In genomic region chr1:15674760-15675159, GRCh38 we compare ENCODE assay signal across 15 cellular contexts.
"Had no signal": no experiment of that assay in that cellular context is flagged by ENCODE, and none has a peak within 500 bp of the region (broad histone marks: within the 10 kb centered on the region; RNA-seq: fewer than 3 reads in every experiment).

No MANE protein-coding gene starts in this region.

- H3K27ac Mint-ChIP-seq: activated B cell treated with CpG ODN at 0.5 μM for 24 hours; activated CD4-positive, alpha-beta T cell treated with anti-CD3 and anti-CD28 coated beads, Interleukin-2, amount 10 ng/mL, durations not matched to agents 24 days and 14 days; activated naive CD8-positive, alpha-beta T cell; brain; naive thymus-derived CD8-positive, alpha-beta T cell; stimulated activated naive B cell treated with anti-CD40 and anti-IgM and Interleukin-4, amounts not matched to agents 10 μg/mL and 1 μg/mL and 100 μg/mL, for 72 hours had no signal

- H3K36me3 ChIP-seq: neutrophil, tibial nerve had no signal

- H3K27ac ChIP-seq: neutrophil, tibial nerve had no signal

- DNase-seq: activated B cell treated with CpG ODN at 0.5 μM for 24 hours; activated CD4-positive, alpha-beta T cell treated with anti-CD3 and anti-CD28 coated beads, Interleukin-2, amount 10 ng/mL, durations not matched to agents 24 days and 14 days; amygdala; dermis blood vessel endothelial cell; naive thymus-derived CD8-positive, alpha-beta T cell; posterior cingulate gyrus; stimulated activated CD4-positive, alpha-beta T cell treated with anti-CD3 and anti-CD28 coated beads, Interleukin-2, amount 100 ng/mL, for 24 hours; stimulated activated naive B cell treated with anti-CD40 and anti-IgM and Interleukin-4, amounts not matched to agents 10 μg/mL and 1 μg/mL and 100 μg/mL, for 72 hours; T1000 had no signal

- H3K27me3 ChIP-seq: neutrophil, tibial nerve had no signal

- H3K27me3 Mint-ChIP-seq: activated B cell treated with CpG ODN at 0.5 μM for 24 hours; activated CD4-positive, alpha-beta T cell treated with anti-CD3 and anti-CD28 coated beads, Interleukin-2, amount 10 ng/mL, durations not matched to agents 24 days and 14 days; activated naive CD8-positive, alpha-beta T cell; naive thymus-derived CD8-positive, alpha-beta T cell; stimulated activated naive B cell treated with anti-CD40 and anti-IgM and Interleukin-4, amounts not matched to agents 10 μg/mL and 1 μg/mL and 100 μg/mL, for 72 hours had no signal

- H3K4me3 ChIP-seq: lung, tibial nerve had no signal

- H3K4me3 Mint-ChIP-seq: activated B cell treated with CpG ODN at 0.5 μM for 24 hours; activated CD4-positive, alpha-beta T cell treated with anti-CD3 and anti-CD28 coated beads, Interleukin-2, amount 10 ng/mL, durations not matched to agents 24 days and 14 days; activated naive CD8-positive, alpha-beta T cell; brain; naive thymus-derived CD8-positive, alpha-beta T cell; stimulated activated naive B cell treated with anti-CD40 and anti-IgM and Interleukin-4, amounts not matched to agents 10 μg/mL and 1 μg/mL and 100 μg/mL, for 72 hours had no signal

- H3K9me3 ChIP-seq: neutrophil, tibial nerve had no signal

- ATAC-seq: naive thymus-derived CD8-positive, alpha-beta T cell; sciatic nerve; stimulated activated naive B cell treated with anti-CD40 and anti-IgM and Interleukin-4, amounts not matched to agents 10 μg/mL and 1 μg/mL and 100 μg/mL, for 72 hours had no signal

- H3K4me1 Mint-ChIP-seq: brain had no signal

- H3K36me3 Mint-ChIP-seq: activated naive CD8-positive, alpha-beta T cell; brain; naive thymus-derived CD8-positive, alpha-beta T cell had no signal
